In genomic region chr17:39360537-39360936, GRCh38 we compare ENCODE assay signal across 26 cellular contexts. TPM values are rescaled to one million over a fixed set of nuclear protein-coding genes. Genes with fewer than 3 reads are reported as not detected.
A peak's percentile ranks its signal among the peaks of the same experiment; 100 is the strongest.
DNase-seq lines count a peak whose midpoint lies in the region; ATAC-seq and TF ChIP-seq lines count a peak whose summit lies in the region.
"Had no signal": no experiment of that assay in that cellular context is flagged by ENCODE, and none has a peak within 500 bp of the region (broad histone marks: within the 10 kb centered on the region; RNA-seq: fewer than 3 reads in every experiment).

No MANE protein-coding gene starts in this region.

- intact Hi-C loops in adrenal gland (cut with DNase I) (no loop called here), left ventricle myocardium inferior (cut with micrococcal nuclease) (no loop called here)

- H3K27ac ChIP-seq in HEK293 (ENCODE audit: extremely low read depth, low read depth, low read length) (no peak overlapping the region), adrenal gland (peak overlapping the region in 1 of 5 donors; percentile 26), left ventricle myocardium inferior (replicated peaks) (peak overlapping the region; percentile 57)
- H3K27ac ChIP-seq: esophagus squamous epithelium, SJCRH30, skin epidermis, suprapubic skin, upper lobe of right lung had no signal

- WGBS in adrenal gland, 4 donors: 36 to 45% (median 40%) methylated on average over 3 of the region's 3 CpGs

- H3K27me3 ChIP-seq in adrenal gland (no peaks in the 10 kb centered on the region), left ventricle myocardium inferior (ENCODE audit: low read depth) (no peaks in the 10 kb centered on the region)
- H3K27me3 ChIP-seq: esophagus squamous epithelium, SJCRH30, suprapubic skin, upper lobe of right lung had no signal

- H3K4me1 ChIP-seq in HEK293 (ENCODE audit: control insufficient read depth, insufficient read depth, low read length) (peaks cover 10% of the 10 kb centered on the region; the same call in 1 of the 2 replicates), adrenal gland (replicated peaks in 1 of 2) (peaks cover 20 to 39% of the 10 kb centered on the region in 2 donors), left ventricle myocardium inferior (peaks cover 54% of the 10 kb centered on the region)
- H3K4me1 ChIP-seq: SJCRH30 had no signal

- DNase-seq in adrenal gland (peak in 6 of 7 donors; percentile 41 to 71 (median 62)), left ventricle myocardium inferior (no peak), pons (ENCODE audit: low spot score) (peak; percentile 84), NAMALWA (ENCODE audit: low spot score) (no peak)
- DNase-seq: activated CD4-positive, alpha-beta T cell treated with anti-CD3 and anti-CD28 coated beads, Interleukin-2, amount 50 U/mL, for 1 hour; activated T-cell treated with anti-CD3 and anti-CD28 coated beads, Interleukin-2, amount 50 U/mL, for 48 hours; DMS79; esophagus squamous epithelium; foreskin melanocyte; GDM1; H9; KG1; left colon; naive thymus-derived CD8-positive, alpha-beta T cell; NCI-H1105 treated with DMSO at 0.1 percent for 48 hours; NCI-H1930; NCI-H526; SJCRH30; stimulated activated naive B cell treated with anti-CD40 and anti-IgM and Interleukin-4, amounts not matched to agents 10 μg/mL and 1 μg/mL and 100 μg/mL, for 72 hours; T-helper 9 cell; upper lobe of right lung had no signal

- H3K4me3 ChIP-seq in HEK293 (ENCODE audit: low read depth, low read length): no peak overlapping the region
- H3K4me3 ChIP-seq in adrenal gland: no peak overlapping the region
- no peak overlapping the region for H3K4me3 ChIP-seq in left ventricle myocardium inferior
- H3K4me3 ChIP-seq: esophagus squamous epithelium, SJCRH30, skin epidermis, suprapubic skin, upper lobe of right lung had no signal

- POLR2A ChIA-PET in HEK293 (lab: Yijun Ruan, JAX): no interaction called here

- ATAC-seq in GM21381 (IDR thresholded peaks at IDR 0.05; ENCODE audit: unreplicated experiment) (no peak), GM18517 (IDR thresholded peaks at IDR 0.05; ENCODE audit: unreplicated experiment) (no peak)
- ATAC-seq: left colon; naive thymus-derived CD8-positive, alpha-beta T cell; stimulated activated naive B cell treated with anti-CD40 and anti-IgM and Interleukin-4, amounts not matched to agents 10 μg/mL and 1 μg/mL and 100 μg/mL, for 72 hours; upper lobe of right lung had no signal

- TF ChIP-seq CTCF in HEK293 (tag by site-specific recombination; IDR thresholded peaks at IDR 0.05) (no peak), adrenal gland (IDR thresholded peaks at IDR 0.05) (no peak), left ventricle myocardium inferior (IDR thresholded peaks at IDR 0.05; ENCODE audit: borderline replicate concordance) (no peak)

- H3K36me3 ChIP-seq in HEK293 (ENCODE audit: control insufficient read depth in 2 of 2, insufficient read depth in 1 of 2, low read length in 2 of 2): no peaks in the 10 kb centered on the region; a peak in 1 of 3 replicates
- no peaks in the 10 kb centered on the region for H3K36me3 ChIP-seq in adrenal gland (replicated peaks in 1 of 2)
- H3K36me3 ChIP-seq in left ventricle myocardium inferior: no peaks in the 10 kb centered on the region
- H3K36me3 ChIP-seq: esophagus squamous epithelium, SJCRH30, suprapubic skin, upper lobe of right lung had no signal

- CTCF ChIA-PET in HEK293 (lab: Yijun Ruan, JAX): no interaction called here

- no peak for TF ChIP-seq POLR2A in adrenal gland (IDR thresholded peaks at IDR 0.05)

- H3K9me3 ChIP-seq in HEK293 (ENCODE audit: control insufficient read depth, insufficient read depth, low read depth, low read length): no peaks in the 10 kb centered on the region
- H3K9me3 ChIP-seq in adrenal gland (replicated peaks in 1 of 3): no peaks in the 10 kb centered on the region
- no peaks in the 10 kb centered on the region for H3K9me3 ChIP-seq in left ventricle myocardium inferior (replicated peaks)
- H3K9me3 ChIP-seq: esophagus squamous epithelium, SJCRH30, suprapubic skin, upper lobe of right lung had no signal

TF ChIP-seq in HEK293, 187 proteins besides CTCF, POLR2A, EP300 and RAD21:
- TF ChIP-seq ZNF274 (IDR thresholded peaks at IDR 0.05; ENCODE audit: low read length): no peak
- TF ChIP-seq ZNF274 (tag by site-specific recombination; IDR thresholded peaks at IDR 0.05; ENCODE audit: borderline replicate concordance): no peak
- TF ChIP-seq ZNF174 (tag by site-specific recombination; IDR thresholded peaks at IDR 0.05): no peak
- no peak for TF ChIP-seq ZBTB7A (tag by site-specific recombination; IDR thresholded peaks at IDR 0.05; ENCODE audit: low read depth)
- no peak for TF ChIP-seq ZNF544 (tag by site-specific recombination; IDR thresholded peaks at IDR 0.05)
- TF ChIP-seq OSR2 (tag by site-specific recombination; IDR thresholded peaks at IDR 0.05): peak; percentile 37; the same call in 1 of the 2 replicates
- TF ChIP-seq ZNF549 (tag by site-specific recombination; IDR thresholded peaks at IDR 0.05): no peak

RNA-seq across cellular contexts. Expression of gene FBXL20, which starts 40.9 kb away (rescaled TPM):
- total RNA-seq in adrenal gland (10 to 100 TPM; 12.4 to 41.5 (median 22.8) TPM), left ventricle myocardium inferior (14.2 TPM)
- polyA plus RNA-seq in adrenal gland: 1 to 10 TPM; 3.7 to 9.1 (median 6.2) TPM

Comparison
In these comparisons a context has a peak if more than half of its experiments do, and no peak if none do; other contexts are left out.
1. DNase-seq: peak in adrenal gland (6 of 7) and pons (single experiment); none in left ventricle myocardium inferior (single experiment) and NAMALWA (single experiment).